Comparison of ENCODE assay signal across 15 cellular contexts in the genomic region with DNA sequence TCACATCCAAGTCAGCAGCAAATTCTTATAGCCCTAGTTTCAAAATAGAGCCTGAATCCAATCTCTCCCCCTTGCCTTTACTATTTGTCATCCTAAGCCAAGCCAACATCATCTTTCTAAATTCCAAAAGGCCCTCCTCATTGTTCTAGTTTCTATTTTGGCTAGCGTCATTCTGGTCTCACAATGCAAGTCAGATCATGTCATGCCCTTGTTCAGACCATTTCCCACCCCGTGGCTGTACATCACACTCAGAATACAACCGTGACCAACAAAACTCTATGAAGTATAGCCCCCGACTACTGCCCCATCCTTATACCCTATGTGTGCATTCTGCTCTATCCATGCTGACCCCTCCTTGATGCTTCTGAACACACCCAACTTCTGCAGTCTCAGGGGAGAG. TPM values are rescaled to one million over a fixed set of nuclear protein-coding genes. Genes with fewer than 3 reads are reported as not detected.
DNase-seq lines count a peak whose midpoint lies in the region; ATAC-seq and TF ChIP-seq lines count a peak whose summit lies in the region.
"Had no signal": no experiment of that assay in that cellular context is flagged by ENCODE, and none has a peak within 500 bp of the region (broad histone marks: within the 10 kb centered on the region; RNA-seq: fewer than 3 reads in every experiment).

No MANE protein-coding gene starts in this region.

- peak overlapping the region; percentile 94 for H3K4me3 ChIP-seq in CD4-positive, CD25-positive, alpha-beta regulatory T cell (ENCODE audit: low read depth, low read length)
- no peak overlapping the region for H3K4me3 ChIP-seq in adrenal gland
- H3K4me3 ChIP-seq: psoas muscle, SJSA1 had no signal

- H3K27ac Mint-ChIP-seq in CD4-positive, CD25-positive, alpha-beta regulatory T cell: peak overlapping the region; percentile 95 to 100 (median 98)
- H3K27ac Mint-ChIP-seq in IgD-negative memory B cell: peak overlapping the region; percentile 95 to 99 (median 98)
- H3K27ac Mint-ChIP-seq in activated naive CD8-positive, alpha-beta T cell treated with anti-CD3 and anti-CD28 coated beads, Interleukin-2, amount 10 ng/mL, durations not matched to agents 7 days and 5 days: peak overlapping the region; percentile 99
- H3K27ac Mint-ChIP-seq in osteocyte (ENCODE audit: unreplicated experiment): no peak overlapping the region

- peaks cover 37% of the 10 kb centered on the region for H3K4me1 ChIP-seq in CD4-positive, CD25-positive, alpha-beta regulatory T cell (ENCODE audit: control insufficient read depth, insufficient read depth, low read length, poor library complexity, severe bottlenecking)
- H3K4me1 ChIP-seq in adrenal gland (replicated peaks in 1 of 2): no peaks in the 10 kb centered on the region
- H3K4me1 ChIP-seq: Caco-2, psoas muscle, SJSA1 had no signal

- no peak for TF ChIP-seq CTCF in osteocyte (IDR thresholded peaks at IDR 0.05)
- no peak for TF ChIP-seq CTCF in adrenal gland (IDR thresholded peaks at IDR 0.05)

- H3K36me3 ChIP-seq in CD4-positive, CD25-positive, alpha-beta regulatory T cell (ENCODE audit: control insufficient read depth, insufficient read depth, low read length): no peaks in the 10 kb centered on the region
- H3K36me3 ChIP-seq in adrenal gland (replicated peaks in 1 of 2): no peaks in the 10 kb centered on the region
- H3K36me3 ChIP-seq: SJSA1 had no signal

- peak overlapping the region; percentile 99 for H3K27ac ChIP-seq in CD4-positive, CD25-positive, alpha-beta regulatory T cell (ENCODE audit: insufficient read depth, low read length, poor library complexity, severe bottlenecking)
- peak overlapping the region in 1 of 5 donors; percentile 72 for H3K27ac ChIP-seq in adrenal gland
- H3K27ac ChIP-seq: psoas muscle, SJSA1 had no signal

- peaks cover 30 to 84% (median 46%) of the 10 kb centered on the region in 4 donors for H3K4me1 Mint-ChIP-seq in CD4-positive, CD25-positive, alpha-beta regulatory T cell
- H3K4me1 Mint-ChIP-seq in IgD-negative memory B cell (peaks cover 40 to 69% (median 50%) of the 10 kb centered on the region in 3 donors), osteocyte (ENCODE audit: unreplicated experiment) (peaks cover 2% of the 10 kb centered on the region)
- peaks cover 49% of the 10 kb centered on the region for H3K4me1 Mint-ChIP-seq in activated naive CD8-positive, alpha-beta T cell treated with anti-CD3 and anti-CD28 coated beads, Interleukin-2, amount 10 ng/mL, durations not matched to agents 7 days and 5 days

- intact Hi-C loops in adrenal gland (cut with DNase I): no loop called here

- peaks cover 3% of the 10 kb centered on the region for H3K36me3 Mint-ChIP-seq in CD4-positive, CD25-positive, alpha-beta regulatory T cell
- H3K36me3 Mint-ChIP-seq in IgD-negative memory B cell (no peaks in the 10 kb centered on the region), osteocyte (ENCODE audit: unreplicated experiment) (no peaks in the 10 kb centered on the region)
- H3K36me3 Mint-ChIP-seq in activated naive CD8-positive, alpha-beta T cell treated with anti-CD3 and anti-CD28 coated beads, Interleukin-2, amount 10 ng/mL, durations not matched to agents 7 days and 5 days: peaks cover 34% of the 10 kb centered on the region

- H3K4me3 Mint-ChIP-seq in CD4-positive, CD25-positive, alpha-beta regulatory T cell: peak overlapping the region; percentile 13 to 88 (median 60)
- peak overlapping the region; percentile 53 to 88 (median 85) for H3K4me3 Mint-ChIP-seq in IgD-negative memory B cell
- H3K4me3 Mint-ChIP-seq in activated naive CD8-positive, alpha-beta T cell treated with anti-CD3 and anti-CD28 coated beads, Interleukin-2, amount 10 ng/mL, durations not matched to agents 7 days and 5 days: peak overlapping the region; percentile 78
- no peak overlapping the region for H3K4me3 Mint-ChIP-seq in osteocyte (ENCODE audit: unreplicated experiment)
- H3K4me3 Mint-ChIP-seq: H9 had no signal

- peaks cover 0 to 5% of the 10 kb centered on the region in 2 experiments for H3K9me3 ChIP-seq in CD4-positive, CD25-positive, alpha-beta regulatory T cell (ENCODE audit: control insufficient read depth in 2 of 2, low read length in 2 of 2)
- H3K9me3 ChIP-seq in adrenal gland (replicated peaks in 1 of 3): no peaks in the 10 kb centered on the region
- H3K9me3 ChIP-seq: Caco-2, psoas muscle, SJSA1 had no signal

- H3K27me3 ChIP-seq in CD4-positive, CD25-positive, alpha-beta regulatory T cell (ENCODE audit: control insufficient read depth, insufficient read depth, low read length): no peaks in the 10 kb centered on the region
- H3K27me3 ChIP-seq in adrenal gland: no peaks in the 10 kb centered on the region
- H3K27me3 ChIP-seq: SJSA1 had no signal

- H3K27me3 Mint-ChIP-seq in CD4-positive, CD25-positive, alpha-beta regulatory T cell: peaks cover 8% of the 10 kb centered on the region
- H3K27me3 Mint-ChIP-seq in IgD-negative memory B cell: no peaks in the 10 kb centered on the region
- no peaks in the 10 kb centered on the region for H3K27me3 Mint-ChIP-seq in activated naive CD8-positive, alpha-beta T cell treated with anti-CD3 and anti-CD28 coated beads, Interleukin-2, amount 10 ng/mL, durations not matched to agents 7 days and 5 days
- H3K27me3 Mint-ChIP-seq in osteocyte (ENCODE audit: unreplicated experiment): peaks cover 8% of the 10 kb centered on the region

- no peak for ATAC-seq in CD4-positive, CD25-positive, alpha-beta regulatory T cell (ENCODE audit: low read depth in 2 of 2)
- ATAC-seq in activated naive CD8-positive, alpha-beta T cell treated with anti-CD3 and anti-CD28 coated beads, Interleukin-2, amount 10 ng/mL, durations not matched to agents 7 days and 5 days (ENCODE audit: low read depth): no peak
- no peak for ATAC-seq in HG02571 (IDR thresholded peaks at IDR 0.05; ENCODE audit: unreplicated experiment)
- ATAC-seq: psoas muscle had no signal

- WGBS in adrenal gland, 4 donors: 81 to 90% (median 88%) methylated on average over 4 of the region's 4 CpGs

- H3K9me3 Mint-ChIP-seq in CD4-positive, CD25-positive, alpha-beta regulatory T cell: peaks cover 0 to 12% (median 2%) of the 10 kb centered on the region in 7 donors
- H3K9me3 Mint-ChIP-seq in IgD-negative memory B cell (peaks cover 0 to 3% (median 2%) of the 10 kb centered on the region in 3 donors), osteocyte (ENCODE audit: unreplicated experiment) (no peaks in the 10 kb centered on the region)
- H3K9me3 Mint-ChIP-seq in activated naive CD8-positive, alpha-beta T cell treated with anti-CD3 and anti-CD28 coated beads, Interleukin-2, amount 10 ng/mL, durations not matched to agents 7 days and 5 days: peaks cover 14% of the 10 kb centered on the region
- H3K9me3 Mint-ChIP-seq: H9 had no signal

- POLR2A ChIA-PET in activated naive CD8-positive, alpha-beta T cell treated with anti-CD3 and anti-CD28 coated beads, Interleukin-2, amount 10 ng/mL, durations not matched to agents 7 days and 5 days (lab: Charles Lee): interaction anchor here (0.7 to 8.0 kb wide), 4 partner anchors 15 to 60 kb away, joined by 3 to 257 read pairs (median 15); a partner anchor contains a TSS

- TF ChIP-seq POLR2A in adrenal gland (IDR thresholded peaks at IDR 0.05): no peak

- DNase-seq in CD4-positive, CD25-positive, alpha-beta regulatory T cell: no peak
- DNase-seq in activated naive CD8-positive, alpha-beta T cell treated with anti-CD3 and anti-CD28 coated beads, Interleukin-2, amount 10 ng/mL, durations not matched to agents 7 days and 5 days: no peak
- DNase-seq in myocyte (ENCODE audit: low read depth) (peak; percentile 81), C1 segment of cervical spinal cord (lab: John Stamatoyannopoulos, UW) (no peak), osteocyte (ENCODE audit: extremely low spot score, unreplicated experiment) (no peak), adrenal gland (no peak)
- DNase-seq: activated CD4-positive, CD25-positive, alpha-beta regulatory T cell treated with anti-CD3 and anti-CD28 coated beads, Interleukin-2, amount 50 U/mL, for 72 hours; Caco-2; H9; NCI-H1436; psoas muscle; stimulated activated CD4-positive, alpha-beta T cell treated with anti-CD3 and anti-CD28 coated beads, Interleukin-4, amount 100 ng/mL, for 24 hours had no signal

RNA-seq across cellular contexts. Expression of a gene that starts 12.3 kb away (rescaled TPM):
- total RNA-seq in CD4-positive, CD25-positive, alpha-beta regulatory T cell: 252 TPM
- 100 to 1,000 TPM; 145 to 216 (median 195) TPM for polyA plus RNA-seq in CD4-positive, CD25-positive, alpha-beta regulatory T cell
- polyA plus RNA-seq in IgD-negative memory B cell: 68.8 TPM
- total RNA-seq in activated naive CD8-positive, alpha-beta T cell treated with anti-CD3 and anti-CD28 coated beads, Interleukin-2, amount 10 ng/mL, durations not matched to agents 7 days and 5 days: 100 to 1,000 TPM; 247 to 253 TPM
- total RNA-seq in myocyte: 14.6 and 16.6 TPM in 2 replicates
- 9.7 TPM for polyA plus RNA-seq in myocyte (2012)
- 3.9 and 4.1 TPM in 2 replicates for total RNA-seq in osteocyte
- 10 to 100 TPM in 7 of 8 donors, 1 to 10 TPM in 1; 9.3 to 61.4 (median 20.7) TPM for total RNA-seq in adrenal gland
- 10 to 100 TPM in 2 of 3 donors, 1 to 10 TPM in 1; 6.7 to 35.4 (median 14.0) TPM for polyA plus RNA-seq in adrenal gland
